In the genomic region with DNA sequence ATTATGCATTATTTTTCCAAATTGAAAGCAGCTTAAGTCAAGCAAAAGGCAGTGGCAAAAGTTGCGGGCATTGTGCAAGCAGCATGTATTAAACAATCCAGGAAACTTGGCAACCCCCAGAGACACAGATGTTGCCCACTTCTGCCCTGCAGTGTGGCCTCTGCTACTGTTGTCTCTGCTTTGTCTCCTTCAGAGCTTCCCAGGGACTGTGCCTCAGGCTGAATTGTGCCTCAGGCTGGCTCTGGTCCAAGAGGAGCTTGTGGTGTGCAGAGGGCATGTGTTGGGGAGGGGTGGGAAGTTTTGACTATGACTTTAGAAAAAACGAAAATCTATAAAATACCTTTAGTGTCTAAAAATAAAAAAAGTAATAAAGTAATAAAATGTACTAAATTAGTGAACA, we compare ENCODE assay signal across 1 cellular context.
A peak's percentile ranks its signal among the peaks of the same experiment; 100 is the strongest.
TF ChIP-seq lines count a peak whose summit lies in the region.

No MANE protein-coding gene starts in this region.

TF ChIP-seq in SK-N-SH, 30 proteins besides CTCF, POLR2A, EP300 and RAD21 (continued from another document):
- TF ChIP-seq, protein P1, sequence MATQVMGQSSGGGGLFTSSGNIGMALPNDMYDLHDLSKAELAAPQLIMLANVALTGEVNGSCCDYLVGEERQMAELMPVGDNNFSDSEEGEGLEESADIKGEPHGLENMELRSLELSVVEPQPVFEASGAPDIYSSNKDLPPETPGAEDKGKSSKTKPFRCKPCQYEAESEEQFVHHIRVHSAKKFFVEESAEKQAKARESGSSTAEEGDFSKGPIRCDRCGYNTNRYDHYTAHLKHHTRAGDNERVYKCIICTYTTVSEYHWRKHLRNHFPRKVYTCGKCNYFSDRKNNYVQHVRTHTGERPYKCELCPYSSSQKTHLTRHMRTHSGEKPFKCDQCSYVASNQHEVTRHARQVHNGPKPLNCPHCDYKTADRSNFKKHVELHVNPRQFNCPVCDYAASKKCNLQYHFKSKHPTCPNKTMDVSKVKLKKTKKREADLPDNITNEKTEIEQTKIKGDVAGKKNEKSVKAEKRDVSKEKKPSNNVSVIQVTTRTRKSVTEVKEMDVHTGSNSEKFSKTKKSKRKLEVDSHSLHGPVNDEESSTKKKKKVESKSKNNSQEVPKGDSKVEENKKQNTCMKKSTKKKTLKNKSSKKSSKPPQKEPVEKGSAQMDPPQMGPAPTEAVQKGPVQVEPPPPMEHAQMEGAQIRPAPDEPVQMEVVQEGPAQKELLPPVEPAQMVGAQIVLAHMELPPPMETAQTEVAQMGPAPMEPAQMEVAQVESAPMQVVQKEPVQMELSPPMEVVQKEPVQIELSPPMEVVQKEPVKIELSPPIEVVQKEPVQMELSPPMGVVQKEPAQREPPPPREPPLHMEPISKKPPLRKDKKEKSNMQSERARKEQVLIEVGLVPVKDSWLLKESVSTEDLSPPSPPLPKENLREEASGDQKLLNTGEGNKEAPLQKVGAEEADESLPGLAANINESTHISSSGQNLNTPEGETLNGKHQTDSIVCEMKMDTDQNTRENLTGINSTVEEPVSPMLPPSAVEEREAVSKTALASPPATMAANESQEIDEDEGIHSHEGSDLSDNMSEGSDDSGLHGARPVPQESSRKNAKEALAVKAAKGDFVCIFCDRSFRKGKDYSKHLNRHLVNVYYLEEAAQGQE (IDR thresholded peaks at IDR 0.05; ENCODE audit: low read depth, low read length), result no peak
- no peak for TF ChIP-seq FOXM1 (IDR thresholded peaks at IDR 0.05; ENCODE audit: low read depth)
- TF ChIP-seq GABPA (IDR thresholded peaks at IDR 0.05; ENCODE audit: low read depth), result no peak
- TF ChIP-seq ELF1 (IDR thresholded peaks at IDR 0.05), result no peak
- TF ChIP-seq, protein P2, sequence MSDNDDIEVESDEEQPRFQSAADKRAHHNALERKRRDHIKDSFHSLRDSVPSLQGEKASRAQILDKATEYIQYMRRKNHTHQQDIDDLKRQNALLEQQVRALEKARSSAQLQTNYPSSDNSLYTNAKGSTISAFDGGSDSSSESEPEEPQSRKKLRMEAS (IDR thresholded peaks at IDR 0.05; ENCODE audit: low read depth), result no peak
- TF ChIP-seq RCOR1 (IDR thresholded peaks at IDR 0.05; ENCODE audit: low read length), result peak; percentile 41; the same call in 1 of the 2 replicates
- TF ChIP-seq YY1 (IDR thresholded peaks at IDR 0.05; ENCODE audit: low read depth), result no peak
- TF ChIP-seq GATA2 (CRISPR knock-in tag; IDR thresholded peaks at IDR 0.05), result peak; percentile 23; the same call in 1 of the 2 replicates
- TF ChIP-seq JUND (IDR thresholded peaks at IDR 0.05), result no peak
- TF ChIP-seq FOXJ3 (CRISPR knock-in tag; IDR thresholded peaks at IDR 0.05), result peak; percentile 80
- no peak for TF ChIP-seq SMC3 (IDR thresholded peaks at IDR 0.05; ENCODE audit: low read depth, low read length)
- no peak for TF ChIP-seq EZH2phosphoT487 (IDR thresholded peaks at IDR 0.05; ENCODE audit: borderline replicate concordance, low read depth)
- TF ChIP-seq, protein P3, sequence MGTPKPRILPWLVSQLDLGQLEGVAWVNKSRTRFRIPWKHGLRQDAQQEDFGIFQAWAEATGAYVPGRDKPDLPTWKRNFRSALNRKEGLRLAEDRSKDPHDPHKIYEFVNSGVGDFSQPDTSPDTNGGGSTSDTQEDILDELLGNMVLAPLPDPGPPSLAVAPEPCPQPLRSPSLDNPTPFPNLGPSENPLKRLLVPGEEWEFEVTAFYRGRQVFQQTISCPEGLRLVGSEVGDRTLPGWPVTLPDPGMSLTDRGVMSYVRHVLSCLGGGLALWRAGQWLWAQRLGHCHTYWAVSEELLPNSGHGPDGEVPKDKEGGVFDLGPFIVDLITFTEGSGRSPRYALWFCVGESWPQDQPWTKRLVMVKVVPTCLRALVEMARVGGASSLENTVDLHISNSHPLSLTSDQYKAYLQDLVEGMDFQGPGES (IDR thresholded peaks at IDR 0.05; ENCODE audit: low read depth, low read length), result no peak
- no peak for TF ChIP-seq FOSL2 (IDR thresholded peaks at IDR 0.05; ENCODE audit: borderline replicate concordance, low read depth)
- peak; percentile 60; the same call in 1 of the 2 replicates for TF ChIP-seq MXI1 (IDR thresholded peaks at IDR 0.05; ENCODE audit: low read depth, low read length)
- TF ChIP-seq RXRA (IDR thresholded peaks at IDR 0.05; ENCODE audit: borderline replicate concordance, low read depth), result no peak
- TF ChIP-seq, protein P4, sequence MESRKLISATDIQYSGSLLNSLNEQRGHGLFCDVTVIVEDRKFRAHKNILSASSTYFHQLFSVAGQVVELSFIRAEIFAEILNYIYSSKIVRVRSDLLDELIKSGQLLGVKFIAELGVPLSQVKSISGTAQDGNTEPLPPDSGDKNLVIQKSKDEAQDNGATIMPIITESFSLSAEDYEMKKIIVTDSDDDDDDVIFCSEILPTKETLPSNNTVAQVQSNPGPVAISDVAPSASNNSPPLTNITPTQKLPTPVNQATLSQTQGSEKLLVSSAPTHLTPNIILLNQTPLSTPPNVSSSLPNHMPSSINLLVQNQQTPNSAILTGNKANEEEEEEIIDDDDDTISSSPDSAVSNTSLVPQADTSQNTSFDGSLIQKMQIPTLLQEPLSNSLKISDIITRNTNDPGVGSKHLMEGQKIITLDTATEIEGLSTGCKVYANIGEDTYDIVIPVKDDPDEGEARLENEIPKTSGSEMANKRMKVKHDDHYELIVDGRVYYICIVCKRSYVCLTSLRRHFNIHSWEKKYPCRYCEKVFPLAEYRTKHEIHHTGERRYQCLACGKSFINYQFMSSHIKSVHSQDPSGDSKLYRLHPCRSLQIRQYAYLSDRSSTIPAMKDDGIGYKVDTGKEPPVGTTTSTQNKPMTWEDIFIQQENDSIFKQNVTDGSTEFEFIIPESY (IDR thresholded peaks at IDR 0.05; ENCODE audit: borderline replicate concordance, low read depth), result no peak
- TF ChIP-seq, protein P5, sequence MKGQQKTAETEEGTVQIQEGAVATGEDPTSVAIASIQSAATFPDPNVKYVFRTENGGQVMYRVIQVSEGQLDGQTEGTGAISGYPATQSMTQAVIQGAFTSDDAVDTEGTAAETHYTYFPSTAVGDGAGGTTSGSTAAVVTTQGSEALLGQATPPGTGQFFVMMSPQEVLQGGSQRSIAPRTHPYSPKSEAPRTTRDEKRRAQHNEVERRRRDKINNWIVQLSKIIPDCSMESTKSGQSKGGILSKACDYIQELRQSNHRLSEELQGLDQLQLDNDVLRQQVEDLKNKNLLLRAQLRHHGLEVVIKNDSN (IDR thresholded peaks at IDR 0.05; ENCODE audit: borderline replicate concordance, low read depth), result no peak
